In genomic region chr1:191140038-191140437, GRCh38 we compare ENCODE assay signal across 1 cellular context.
TF ChIP-seq lines count a peak whose summit lies in the region.

No MANE protein-coding gene starts in this region.

TF ChIP-seq in HepG2, 621 proteins besides CTCF, POLR2A, EP300 and RAD21 (continued from another document):
- TF ChIP-seq ZBTB43 (CRISPR knock-in tag; conservative IDR thresholded peaks at IDR 0.05) (no peak), POLR2AphosphoS5 (IDR thresholded peaks at IDR 0.05; ENCODE audit: low read depth, low read length) (no peak), ZNF121 (CRISPR knock-in tag; IDR thresholded peaks at IDR 0.05) (no peak), SAP130 (CRISPR knock-in tag; IDR thresholded peaks at IDR 0.05; ENCODE audit: low read depth) (no peak), DBP (CRISPR knock-in tag; IDR thresholded peaks at IDR 0.05; ENCODE audit: not compliant biosample characterization) (no peak), ZNF589 (CRISPR knock-in tag; conservative IDR thresholded peaks at IDR 0.05) (no peak), ZNF607 (CRISPR knock-in tag; IDR thresholded peaks at IDR 0.05; ENCODE audit: borderline replicate concordance) (no peak), CBX1 (IDR thresholded peaks at IDR 0.05; ENCODE audit: low read depth) (no peak), IRF1 (CRISPR knock-in tag; IDR thresholded peaks at IDR 0.05; ENCODE audit: low read depth) (no peak), CEBPB (IDR thresholded peaks at IDR 0.05; ENCODE audit: borderline replicate concordance, low read depth, low read length) (peak; percentile 17; the same call in 1 of the 2 replicates)
